Comparison of ENCODE assay signal across 8 cellular contexts in the genomic region with DNA sequence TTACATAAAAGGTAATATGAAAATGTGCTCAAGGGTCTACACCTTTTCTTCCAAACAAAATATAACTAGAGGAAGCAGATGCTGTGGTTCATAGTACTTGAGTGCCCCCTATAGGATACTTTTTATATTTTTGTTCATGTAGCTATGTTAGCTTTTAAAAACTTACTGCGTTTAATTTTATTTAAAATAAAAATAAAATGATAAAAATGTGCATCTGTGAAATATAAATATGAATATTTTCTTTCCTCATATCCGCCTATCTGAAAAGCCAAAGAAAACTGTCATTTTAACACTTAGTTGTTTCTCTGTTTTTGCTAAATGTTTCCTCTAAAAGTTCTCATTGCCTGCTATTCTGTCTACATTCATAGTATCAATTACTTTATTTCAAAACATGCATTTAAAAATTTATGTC. TPM values are rescaled to one million over a fixed set of nuclear protein-coding genes. Genes with fewer than 3 reads are reported as not detected.
DNase-seq lines count a peak whose midpoint lies in the region; ATAC-seq and TF ChIP-seq lines count a peak whose summit lies in the region.

No MANE protein-coding gene starts in this region.

- peak; percentile 71 for ATAC-seq in HG03354 (IDR thresholded peaks at IDR 0.05; ENCODE audit: poor library complexity, severe bottlenecking, unreplicated experiment)
- no peak for ATAC-seq in Panc1

- no peaks in the 10 kb centered on the region for H3K9me3 ChIP-seq in Panc1 (ENCODE audit: control insufficient read depth, insufficient read depth, low read depth, low read length)
- H3K9me3 ChIP-seq in thyroid gland = no peaks in the 10 kb centered on the region

- BruUV-seq in Panc1 (replicated peaks; lab: Mats Ljungman, UMichigan) = no TSS peak

- DNase-seq in EH (ENCODE audit: low read depth) (peak; percentile 21), Panc1 (ENCODE audit: low read depth, low spot score) (no peak), fibroblast of gingiva (ENCODE audit: low read depth) (peak; percentile 9), thyroid gland (no peak), activated gamma-delta T cell (lab: John Stamatoyannopoulos, UW) (no peak)
- no peak for DNase-seq in activated CD4-positive, alpha-beta T cell treated with anti-CD3 and anti-CD28 coated beads for 48 hours
- DNase-seq in stimulated activated CD4-positive, alpha-beta T cell treated with anti-CD3 and anti-CD28 coated beads, Interleukin-2, amount 100 ng/mL, for 48 hours = no peak

- H3K4me1 ChIP-seq in Panc1 (ENCODE audit: control insufficient read depth, insufficient read depth, low read length) = no peaks in the 10 kb centered on the region
- H3K4me1 ChIP-seq in thyroid gland = peaks cover 0 to 7% of the 10 kb centered on the region in 2 donors

- H3K27ac ChIP-seq in Panc1 (ENCODE audit: low read length) (no peak overlapping the region), thyroid gland (no peak overlapping the region)

- 4 to 7% methylated on average over 2 of the region's 2 CpGs for WGBS in thyroid gland, 2 donors

- TF ChIP-seq POLR2A in thyroid gland (IDR thresholded peaks at IDR 0.05) = no peak

- POLR2A ChIA-PET in Panc1 (lab: Charles Lee) = no interaction called here

- H3K36me3 ChIP-seq in Panc1 (ENCODE audit: control insufficient read depth, insufficient read depth, low read length) = no peaks in the 10 kb centered on the region; the same call in 1 of the 2 replicates
- H3K36me3 ChIP-seq in thyroid gland = no peaks in the 10 kb centered on the region

- H3K27me3 ChIP-seq in Panc1 (ENCODE audit: control insufficient read depth, insufficient read depth, low read length) (no peaks in the 10 kb centered on the region), thyroid gland (no peaks in the 10 kb centered on the region)

- TF ChIP-seq CTCF in Panc1 (IDR thresholded peaks at IDR 0.05) (peak; percentile 46; the same call in 1 of the 2 replicates), thyroid gland (IDR thresholded peaks at IDR 0.05) (peak; percentile 35 to 72 (median 60))

- CTCF ChIA-PET in Panc1 (lab: Charles Lee) = interaction anchor here (1.3 kb wide), 1 partner anchor 10 kb away, joined by 3 read pairs; a partner anchor contains a TSS

- in situ Hi-C loops in Panc1 (cut with HindIII; ENCODE audit: low pct_unique_long_range_greater_than_20kb, low sequenced_read_pairs) = no loop called here

- H3K4me3 ChIP-seq in Panc1 (ENCODE audit: low read depth in 2 of 2, low read length in 2 of 2) (no peak overlapping the region), thyroid gland (replicated peaks in 1 of 3) (no peak overlapping the region)

- intact Hi-C loops in Panc1 (cut with micrococcal nuclease; ENCODE audit: unreplicated experiment) (no loop called here), thyroid gland (cut with DNase I) (no loop called here)

RNA-seq across cellular contexts. Expression of a gene that starts 9.6 kb away (rescaled TPM):
- total RNA-seq in Panc1 (2021; ENCODE audit: unreplicated experiment) (0.54 TPM), thyroid gland (10 to 100 TPM; 37.1 to 82.7 (median 50.9) TPM)
- polyA plus RNA-seq in Panc1 (2012; ENCODE audit: insufficient read length) = 0.15 TPM

Comparison
In these comparisons a context has a peak if more than half of its experiments do, and no peak if none do; other contexts are left out.
1. DNase-seq: peak in EH (single experiment) and fibroblast of gingiva (single experiment); none in Panc1 (single experiment), thyroid gland (0 of 2), activated gamma-delta T cell (single experiment), activated CD4-positive, alpha-beta T cell treated with anti-CD3 and anti-CD28 coated beads for 48 hours (single experiment) and stimulated activated CD4-positive, alpha-beta T cell treated with anti-CD3 and anti-CD28 coated beads, Interleukin-2, amount 100 ng/mL, for 48 hours (0 of 2).
2. RNA of a gene that starts 9.6 kb away (total RNA-seq): 37.1 to 82.7 TPM in thyroid gland; 0.54 TPM in Panc1 (single experiment); every median in the first group is over 10 times any median in the second.